ENCODE assay signal across 26 cellular contexts in the genomic region with DNA sequence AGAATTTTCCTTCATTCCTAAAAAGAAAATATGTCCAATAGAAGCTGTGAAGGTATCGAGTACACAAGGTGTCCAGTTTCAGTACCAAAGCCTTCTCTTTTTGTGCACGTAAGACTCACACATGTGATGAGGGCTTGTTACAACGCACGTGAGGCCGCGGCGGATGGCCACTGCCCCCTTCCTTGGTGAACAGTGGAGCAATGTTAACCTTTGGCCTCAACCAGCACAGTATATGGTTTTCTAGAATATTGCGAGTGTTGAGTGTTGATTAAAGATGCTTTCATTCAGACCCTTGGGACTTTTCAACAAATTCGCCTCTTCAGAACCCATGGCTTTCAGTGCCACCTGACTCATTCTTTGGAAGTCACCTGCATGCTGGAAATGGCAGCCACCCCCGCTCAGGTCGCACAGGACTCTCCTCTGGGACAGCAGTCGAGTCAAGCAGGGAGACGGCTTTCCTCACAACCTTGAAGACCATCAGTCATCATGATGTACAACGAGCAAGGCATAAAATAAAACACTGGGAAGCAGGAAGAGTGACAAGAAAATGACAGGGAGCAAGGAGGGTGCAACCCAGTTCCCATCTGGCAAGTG. TPM values are rescaled to one million over a fixed set of nuclear protein-coding genes. Genes with fewer than 3 reads are reported as not detected.
A peak's percentile ranks its signal among the peaks of the same experiment; 100 is the strongest.
DNase-seq lines count a peak whose midpoint lies in the region; ATAC-seq and TF ChIP-seq lines count a peak whose summit lies in the region.
"Had no signal": no experiment of that assay in that cellular context is flagged by ENCODE, and none has a peak within 500 bp of the region (broad histone marks: within the 10 kb centered on the region; RNA-seq: fewer than 3 reads in every experiment).

No MANE protein-coding gene starts in this region.

- H3K4me3 Mint-ChIP-seq in chondrocyte (ENCODE audit: unreplicated experiment): no peak overlapping the region
- no peak overlapping the region for H3K4me3 Mint-ChIP-seq in type B pancreatic cell
- H3K4me3 Mint-ChIP-seq: activated CD4-positive, alpha-beta T cell treated with anti-CD3 and anti-CD28 coated beads, Interleukin-2, amount 10 ng/mL, durations not matched to agents 7 days and 5 days; stimulated activated naive B cell treated with anti-CD40 and anti-IgM and Interleukin-4, amounts not matched to agents 10 μg/mL and 1 μg/mL and 100 μg/mL, for 72 hours; T-helper 2 cell treated with Interferon-gamma antibody and Interleukin-4, amounts not matched to agents 5 μg/mL and 100 μg/mL, for 36 hours had no signal

- peak; percentile 11 for DNase-seq in left ventricle myocardium inferior
- no peak for DNase-seq in Right ventricle myocardium inferior (ENCODE audit: missing footprints)
- peak; percentile 43 for DNase-seq in chondrocyte (ENCODE audit: low spot score)
- DNase-seq in type B pancreatic cell (ENCODE audit: extremely low spot score, unreplicated experiment): no peak
- no peak for DNase-seq in stimulated activated CD4-positive, alpha-beta T cell treated with anti-CD3 and anti-CD28 coated beads, Interleukin-4, amount 100 ng/mL, for 4 hours
- no peak for DNase-seq in stimulated activated CD8-positive, alpha-beta memory T cell treated with anti-CD3 and anti-CD28 coated beads, Interleukin-4, amount 100 ng/mL, for 48 hours
- DNase-seq: activated CD4-positive, alpha-beta T cell treated with anti-CD3 and anti-CD28 coated beads, Interleukin-2, amount 10 ng/mL, durations not matched to agents 7 days and 5 days; body of pancreas; DMS79 treated with DMSO at 0.1 percent for 48 hours; effector CD8-positive, alpha-beta T cell; Karpas-422; NCI-H1048; NCI-H187; NCI-H2171 treated with DMSO at 0.1 percent for 48 hours; NCI-H526; stimulated activated CD4-positive, alpha-beta T cell treated with anti-CD3 and anti-CD28 coated beads, Interleukin-2, amount 100 ng/mL, for 48 hours; stimulated activated naive B cell treated with anti-CD40 and anti-IgM and Interleukin-4, amounts not matched to agents 10 μg/mL and 1 μg/mL and 100 μg/mL, for 72 hours had no signal

- H3K27me3 ChIP-seq in left ventricle myocardium inferior (ENCODE audit: low read depth) (no peaks in the 10 kb centered on the region), muscle layer of duodenum (ENCODE audit: low read depth, low read length) (no peaks in the 10 kb centered on the region)
- H3K27me3 ChIP-seq: BLaER1 treated with 17β-estradiol and CSF1 and Interleukin-3, amounts not matched to agents 10 nM and 100 nM; body of pancreas; Peyer's patch had no signal

- H3K27ac Mint-ChIP-seq in chondrocyte (ENCODE audit: unreplicated experiment) (peak overlapping the region; percentile 43), type B pancreatic cell (peak overlapping the region; percentile 56)
- H3K27ac Mint-ChIP-seq: activated CD4-positive, alpha-beta T cell treated with anti-CD3 and anti-CD28 coated beads, Interleukin-2, amount 10 ng/mL, durations not matched to agents 7 days and 5 days; stimulated activated naive B cell treated with anti-CD40 and anti-IgM and Interleukin-4, amounts not matched to agents 10 μg/mL and 1 μg/mL and 100 μg/mL, for 72 hours; T-helper 2 cell treated with Interferon-gamma antibody and Interleukin-4, amounts not matched to agents 5 μg/mL and 100 μg/mL, for 36 hours had no signal

- H3K4me1 Mint-ChIP-seq in chondrocyte (ENCODE audit: low read depth): peaks cover 14% of the 10 kb centered on the region
- no peaks in the 10 kb centered on the region for H3K4me1 Mint-ChIP-seq in type B pancreatic cell (ENCODE audit: unreplicated experiment)

- intact Hi-C loops in left ventricle myocardium inferior (cut with micrococcal nuclease) (no loop called here), Right ventricle myocardium inferior (cut with DNase I) (no loop called here)

- H3K4me1 ChIP-seq in left ventricle myocardium inferior (peaks cover 8% of the 10 kb centered on the region), muscle layer of duodenum (ENCODE audit: control insufficient read depth in 1 of 2, insufficient read depth in 2 of 2, low read length in 2 of 2) (no peaks in the 10 kb centered on the region)
- H3K4me1 ChIP-seq: BLaER1 treated with 17β-estradiol and CSF1 and Interleukin-3, amounts not matched to agents 10 nM and 100 nM; body of pancreas; SJSA1 had no signal

- no peak overlapping the region for H3K4me3 ChIP-seq in left ventricle myocardium inferior
- no peak overlapping the region for H3K4me3 ChIP-seq in muscle layer of duodenum (ENCODE audit: low read depth in 1 of 2, low read length in 2 of 2)
- H3K4me3 ChIP-seq: BLaER1 treated with 17β-estradiol and CSF1 and Interleukin-3, amounts not matched to agents 10 nM and 100 nM; body of pancreas; Peyer's patch; SJSA1; thoracic aorta had no signal

- H3K9me3 Mint-ChIP-seq in chondrocyte (ENCODE audit: low read depth) (no peaks in the 10 kb centered on the region), type B pancreatic cell (no peaks in the 10 kb centered on the region)
- H3K9me3 Mint-ChIP-seq: activated CD4-positive, alpha-beta T cell treated with anti-CD3 and anti-CD28 coated beads, Interleukin-2, amount 10 ng/mL, durations not matched to agents 7 days and 5 days; stimulated activated naive B cell treated with anti-CD40 and anti-IgM and Interleukin-4, amounts not matched to agents 10 μg/mL and 1 μg/mL and 100 μg/mL, for 72 hours; T-helper 2 cell treated with Interferon-gamma antibody and Interleukin-4, amounts not matched to agents 5 μg/mL and 100 μg/mL, for 36 hours had no signal

- peak overlapping the region; percentile 43 for H3K27ac ChIP-seq in left ventricle myocardium inferior (replicated peaks)
- H3K27ac ChIP-seq in muscle layer of duodenum (ENCODE audit: low read length): peak overlapping the region; percentile 25
- H3K27ac ChIP-seq: BLaER1 treated with 17β-estradiol and CSF1 and Interleukin-3, amounts not matched to agents 10 nM and 100 nM; SJSA1; thoracic aorta; VCaP had no signal

- H3K9me3 ChIP-seq in left ventricle myocardium inferior (replicated peaks): no peaks in the 10 kb centered on the region
- H3K9me3 ChIP-seq in muscle layer of duodenum (ENCODE audit: control insufficient read depth in 1 of 2, low read length in 2 of 2): no peaks in the 10 kb centered on the region
- H3K9me3 ChIP-seq: BLaER1 treated with 17β-estradiol and CSF1 and Interleukin-3, amounts not matched to agents 10 nM and 100 nM; body of pancreas; Peyer's patch; SJSA1; thoracic aorta had no signal

- H3K36me3 ChIP-seq in left ventricle myocardium inferior (peaks cover 86% of the 10 kb centered on the region), muscle layer of duodenum (ENCODE audit: control insufficient read depth in 1 of 2, insufficient read depth in 2 of 2, low read length in 2 of 2) (peaks cover 41 to 72% of the 10 kb centered on the region in 2 donors)

- no peak for ATAC-seq in Right ventricle myocardium inferior
- ATAC-seq in GM18511 (IDR thresholded peaks at IDR 0.05; ENCODE audit: unreplicated experiment): no peak
- ATAC-seq: body of pancreas, esophagus mucosa had no signal

- TF ChIP-seq CTCF in left ventricle myocardium inferior (IDR thresholded peaks at IDR 0.05; ENCODE audit: borderline replicate concordance): no peak
- TF ChIP-seq CTCF in chondrocyte (IDR thresholded peaks at IDR 0.05): no peak
- TF ChIP-seq CTCF in type B pancreatic cell (conservative IDR thresholded peaks at IDR 0.05): no peak

- H3K27me3 Mint-ChIP-seq in chondrocyte (ENCODE audit: low read depth) (no peaks in the 10 kb centered on the region), type B pancreatic cell (no peaks in the 10 kb centered on the region)
- H3K27me3 Mint-ChIP-seq: activated CD4-positive, alpha-beta T cell treated with anti-CD3 and anti-CD28 coated beads, Interleukin-2, amount 10 ng/mL, durations not matched to agents 7 days and 5 days; stimulated activated naive B cell treated with anti-CD40 and anti-IgM and Interleukin-4, amounts not matched to agents 10 μg/mL and 1 μg/mL and 100 μg/mL, for 72 hours had no signal

- peaks cover 32% of the 10 kb centered on the region for H3K36me3 Mint-ChIP-seq in chondrocyte (ENCODE audit: low read depth)
- peaks cover 19% of the 10 kb centered on the region for H3K36me3 Mint-ChIP-seq in type B pancreatic cell

RNA-seq across cellular contexts. Expression of gene MAP1LC3B, which starts 14.5 kb away (rescaled TPM):
- total RNA-seq in left ventricle myocardium inferior: 131 TPM
- total RNA-seq in Right ventricle myocardium inferior: 125 TPM
- 139 to 189 TPM (median 186 TPM) in 3 replicates for total RNA-seq in chondrocyte
- 44.4 and 58.5 TPM in 2 replicates for total RNA-seq in type B pancreatic cell (ENCODE audit: low replicate concordance)

RNA-seq across cellular contexts. Expression of gene FBXO31, which starts 23.0 kb away (rescaled TPM):
- total RNA-seq in left ventricle myocardium inferior (74.5 TPM), Right ventricle myocardium inferior (70.2 TPM), chondrocyte (30.3 to 37.2 TPM (median 30.6 TPM) in 3 replicates), type B pancreatic cell (ENCODE audit: low replicate concordance) (26.5 and 35.1 TPM in 2 replicates)

Comparison
In these comparisons a context has a peak if more than half of its experiments do, and no peak if none do; other contexts are left out.
1. DNase-seq: peak in left ventricle myocardium inferior (single experiment) and chondrocyte (single experiment); none in Right ventricle myocardium inferior (single experiment), type B pancreatic cell (single experiment), stimulated activated CD4-positive, alpha-beta T cell treated with anti-CD3 and anti-CD28 coated beads, Interleukin-4, amount 100 ng/mL, for 4 hours (0 of 2) and stimulated activated CD8-positive, alpha-beta memory T cell treated with anti-CD3 and anti-CD28 coated beads, Interleukin-4, amount 100 ng/mL, for 48 hours (single experiment).